Comparison of ENCODE assay signal across 8 cellular contexts in genomic region chr3:100708644-100708988, GRCh38. TPM values are rescaled to one million over a fixed set of nuclear protein-coding genes. Genes with fewer than 3 reads are reported as not detected.
DNase-seq lines count a peak whose midpoint lies in the region; ATAC-seq and TF ChIP-seq lines count a peak whose summit lies in the region.

No MANE protein-coding gene starts in this region.

- peak overlapping the region; percentile 89 for H3K27ac Mint-ChIP-seq in HFFc6
- H3K27ac Mint-ChIP-seq in activated CD8-positive, alpha-beta T cell treated with anti-CD3 and anti-CD28 coated beads for 36 hours: peak overlapping the region; percentile 95
- H3K27ac Mint-ChIP-seq in stimulated activated effector memory CD8-positive, alpha-beta T cell treated with anti-CD3 and anti-CD28 coated beads, Interleukin-12 subunit alpha, Interleukin-12 subunit beta, amount 100 ng/mL, for 72 hours: peak overlapping the region; percentile 97

- H3K36me3 ChIP-seq in hepatocyte (replicated peaks; ENCODE audit: insufficient read depth, low read depth): no peaks in the 10 kb centered on the region

- peaks cover 29% of the 10 kb centered on the region for H3K36me3 Mint-ChIP-seq in HFFc6 (ENCODE audit: low read depth)
- peaks cover 27% of the 10 kb centered on the region for H3K36me3 Mint-ChIP-seq in activated CD8-positive, alpha-beta T cell treated with anti-CD3 and anti-CD28 coated beads for 36 hours (ENCODE audit: low read depth)
- H3K36me3 Mint-ChIP-seq in stimulated activated effector memory CD8-positive, alpha-beta T cell treated with anti-CD3 and anti-CD28 coated beads, Interleukin-12 subunit alpha, Interleukin-12 subunit beta, amount 100 ng/mL, for 72 hours: peaks cover 43% of the 10 kb centered on the region

- H2AFZ ChIP-seq in hepatocyte: peak overlapping the region; percentile 58

- peaks cover 38% of the 10 kb centered on the region for H3K79me2 ChIP-seq in hepatocyte

- H3K9me3 ChIP-seq in hepatocyte (ENCODE audit: low read depth): no peaks in the 10 kb centered on the region

- no peaks in the 10 kb centered on the region for H3K27me3 Mint-ChIP-seq in HFFc6 (ENCODE audit: insufficient read depth)
- H3K27me3 Mint-ChIP-seq in activated CD8-positive, alpha-beta T cell treated with anti-CD3 and anti-CD28 coated beads for 36 hours: peaks cover under 1% of the 10 kb centered on the region

- peaks cover 53% of the 10 kb centered on the region for H3K4me1 Mint-ChIP-seq in HFFc6 (ENCODE audit: low read depth)
- peaks cover 36% of the 10 kb centered on the region for H3K4me1 Mint-ChIP-seq in activated CD8-positive, alpha-beta T cell treated with anti-CD3 and anti-CD28 coated beads for 36 hours (ENCODE audit: low read depth)
- peaks cover 42% of the 10 kb centered on the region for H3K4me1 Mint-ChIP-seq in stimulated activated effector memory CD8-positive, alpha-beta T cell treated with anti-CD3 and anti-CD28 coated beads, Interleukin-12 subunit alpha, Interleukin-12 subunit beta, amount 100 ng/mL, for 72 hours

- H3K4me3 Mint-ChIP-seq in HFFc6: peak overlapping the region; percentile 95
- peak overlapping the region; percentile 77 for H3K4me3 Mint-ChIP-seq in activated CD8-positive, alpha-beta T cell treated with anti-CD3 and anti-CD28 coated beads for 36 hours
- H3K4me3 Mint-ChIP-seq in stimulated activated effector memory CD8-positive, alpha-beta T cell treated with anti-CD3 and anti-CD28 coated beads, Interleukin-12 subunit alpha, Interleukin-12 subunit beta, amount 100 ng/mL, for 72 hours: peak overlapping the region; percentile 64

- H3K4me2 ChIP-seq in hepatocyte: peak overlapping the region; percentile 74

- peaks cover 33% of the 10 kb centered on the region for H4K20me1 ChIP-seq in hepatocyte (ENCODE audit: insufficient read depth, poor library complexity, severe bottlenecking)

- ATAC-seq in activated CD8-positive, alpha-beta T cell treated with anti-CD3 and anti-CD28 coated beads for 36 hours: no peak
- no peak for ATAC-seq in stimulated activated effector memory CD8-positive, alpha-beta T cell treated with anti-CD3 and anti-CD28 coated beads, Interleukin-12 subunit alpha, Interleukin-12 subunit beta, amount 100 ng/mL, for 72 hours
- ATAC-seq in HG02610 (IDR thresholded peaks at IDR 0.05; ENCODE audit: unreplicated experiment) (no peak), HG03342 (IDR thresholded peaks at IDR 0.05; ENCODE audit: unreplicated experiment) (no peak)

- CTCF ChIA-PET in activated CD8-positive, alpha-beta T cell treated with anti-CD3 and anti-CD28 coated beads for 36 hours (lab: Charles Lee): interaction anchor here (0.7 to 4.4 kb wide), 7 partner anchors 10 to 119 kb away, joined by 3 to 33 read pairs (median 7); no protein-coding TSS in a partner anchor

- H3K4me3 ChIP-seq in hepatocyte: peak overlapping the region; percentile 37

- no peaks in the 10 kb centered on the region for H3K9me2 ChIP-seq in hepatocyte (replicated peaks; ENCODE audit: insufficient read depth)

- H3K27ac ChIP-seq in hepatocyte: peak overlapping the region; percentile 94

- TF ChIP-seq CTCF in HFFc6 (IDR thresholded peaks at IDR 0.05) (no peak), hepatocyte (IDR thresholded peaks at IDR 0.05; ENCODE audit: poor library complexity) (no peak)
- no peak for TF ChIP-seq CTCF in activated CD8-positive, alpha-beta T cell treated with anti-CD3 and anti-CD28 coated beads for 36 hours (IDR thresholded peaks at IDR 0.05)

- no peaks in the 10 kb centered on the region; the same call in 1 of the 2 replicates for H3K9me3 Mint-ChIP-seq in HFFc6
- H3K9me3 Mint-ChIP-seq in activated CD8-positive, alpha-beta T cell treated with anti-CD3 and anti-CD28 coated beads for 36 hours: peaks cover 2% of the 10 kb centered on the region
- peaks cover 8% of the 10 kb centered on the region for H3K9me3 Mint-ChIP-seq in stimulated activated effector memory CD8-positive, alpha-beta T cell treated with anti-CD3 and anti-CD28 coated beads, Interleukin-12 subunit alpha, Interleukin-12 subunit beta, amount 100 ng/mL, for 72 hours

- in situ Hi-C loops in KBM-7 (cut with MboI; ENCODE audit: low pct_unique_long_range_greater_than_20kb, low sequenced_read_pairs): no loop called here

- intact Hi-C loops in activated CD8-positive, alpha-beta T cell treated with anti-CD3 and anti-CD28 coated beads for 36 hours (cut with micrococcal nuclease): loop anchor here (2.0 to 5.0 kb wide), 2 partner anchors 44 to 71 kb away; no protein-coding TSS in a partner anchor

- POLR2A ChIA-PET in activated CD8-positive, alpha-beta T cell treated with anti-CD3 and anti-CD28 coated beads for 36 hours (lab: Charles Lee): interaction anchor here (0.6 to 3.6 kb wide), 12 partner anchors 9 to 307 kb away, joined by 3 to 21 read pairs (median 4); partner anchors contain the start of genes LNP1 and TOMM70

- peaks cover 13% of the 10 kb centered on the region for H3K4me1 ChIP-seq in hepatocyte (ENCODE audit: insufficient read depth)

- WGBS in hepatocyte (ENCODE audit: low lambda C conversion rate, missing lambda C conversion rate): 83% methylated on average over 3 of the region's 3 CpGs

- H3K27me3 ChIP-seq in hepatocyte: no peaks in the 10 kb centered on the region

- DNase-seq in HFFc6 (no peak), hepatocyte (ENCODE audit: low spot score) (peak; percentile 19), KBM-7 (no peak)
- DNase-seq in activated CD8-positive, alpha-beta T cell treated with anti-CD3 and anti-CD28 coated beads for 36 hours: no peak
- no peak for DNase-seq in stimulated activated effector memory CD8-positive, alpha-beta T cell treated with anti-CD3 and anti-CD28 coated beads, Interleukin-12 subunit alpha, Interleukin-12 subunit beta, amount 100 ng/mL, for 72 hours (ENCODE audit: low spot score in 2 of 2)
- DNase-seq in activated CD8-positive, alpha-beta memory T cell treated with anti-CD3 and anti-CD28 coated beads, Interleukin-2, amount 50 U/mL, for 48 hours: no peak

RNA-seq across cellular contexts. Expression of gene TFG, which starts 0.7 kb away (rescaled TPM):
- 100 to 1,000 TPM; 127 to 147 (median 133) TPM for total RNA-seq in HFFc6 (2021; fragmentation: NEBNext Ultra II Directional; extraction: Animal tissue kit (Norgen Biotek cat#: 25700))
- 10 to 100 TPM; 59.2 TPM for total RNA-seq in activated CD8-positive, alpha-beta T cell treated with anti-CD3 and anti-CD28 coated beads for 36 hours
- total RNA-seq in hepatocyte: 150 and 172 TPM in 2 replicates
- 216 and 228 TPM in 2 replicates for polyA plus RNA-seq in hepatocyte
